8 cellular contexts compared by ENCODE assay signal in genomic region chr10:26857553-26857952, GRCh38. TPM values are rescaled to one million over a fixed set of nuclear protein-coding genes. Genes with fewer than 3 reads are reported as not detected.
A peak's percentile ranks its signal among the peaks of the same experiment; 100 is the strongest.
DNase-seq lines count a peak whose midpoint lies in the region; ATAC-seq, FAIRE-seq and TF ChIP-seq lines count a peak whose summit lies in the region.
"Not testable (repeated sequence)": the region's sequence is repeated elsewhere in the genome, so short reads cannot be mapped to it uniquely, and the experiment has no call there.

No MANE protein-coding gene starts in this region.

- H3K9me3 Mint-ChIP-seq in Caco-2 (ENCODE audit: unreplicated experiment); WTC11; activated naive CD8-positive, alpha-beta T cell treated with anti-CD3 and anti-CD28 coated beads, Interleukin-2, amount 50 U/mL, for 24 hours: not testable (repeated sequence)

- not testable (repeated sequence) for TF ChIP-seq RAD21 in HepG2 (CRISPR knock-in tag; IDR thresholded peaks at IDR 0.05)

- not testable (repeated sequence) for TF ChIP-seq POLR2A in HepG2 (IDR thresholded peaks at IDR 0.05; ENCODE audit: insufficient read depth in 1 of 2, low read depth in 2 of 2, low read length in 2 of 2)

- H3K36me3 ChIP-seq in Caco-2 (ENCODE audit: control insufficient read depth, insufficient read depth, low read length); KMS-11 (ENCODE audit: insufficient read depth); HepG2 (replicated peaks in 1 of 2; ENCODE audit: control insufficient read depth in 1 of 2, insufficient read depth in 2 of 2, low read length in 2 of 2); skeletal muscle satellite cell (ENCODE audit: insufficient read depth, low read length): not testable (repeated sequence)

- not testable (repeated sequence) for H3K27me3 ChIP-seq in Caco-2 (replicated peaks; ENCODE audit: control insufficient read depth, insufficient read depth, low read length); KMS-11 (ENCODE audit: insufficient read depth, low read depth); HepG2 (ENCODE audit: control insufficient read depth in 1 of 2, insufficient read depth in 2 of 2, low read length in 2 of 2); skeletal muscle satellite cell (ENCODE audit: control insufficient read depth, insufficient read depth, low read length)

- peak overlapping the region; percentile 99 for H3K27ac Mint-ChIP-seq in Caco-2 (ENCODE audit: unreplicated experiment)
- H3K27ac Mint-ChIP-seq in WTC11: peak overlapping the region; percentile 82; the same call in 1 of the 2 replicates
- peak overlapping the region; percentile 75 for H3K27ac Mint-ChIP-seq in activated naive CD8-positive, alpha-beta T cell treated with anti-CD3 and anti-CD28 coated beads, Interleukin-2, amount 50 U/mL, for 24 hours

- H3K4me3 Mint-ChIP-seq in Caco-2 (ENCODE audit: unreplicated experiment): peak overlapping the region; percentile 97
- H3K4me3 Mint-ChIP-seq in WTC11: not testable (repeated sequence)
- peak overlapping the region; percentile 99 for H3K4me3 Mint-ChIP-seq in activated naive CD8-positive, alpha-beta T cell treated with anti-CD3 and anti-CD28 coated beads, Interleukin-2, amount 50 U/mL, for 24 hours

- intact Hi-C loops in Caco-2 (cut with micrococcal nuclease; ENCODE audit: unreplicated experiment); HepG2 (cut with micrococcal nuclease; ENCODE audit: unreplicated experiment): not testable (repeated sequence)

- peak overlapping the region; percentile 91; the same call in 1 of the 2 replicates for H3K27ac ChIP-seq in KMS-11
- H3K27ac ChIP-seq in HepG2 (ENCODE audit: extremely low read length, insufficient read depth, low read length): not testable (repeated sequence)

- peak overlapping the region; percentile 68; the same call in 1 of the 2 replicates for H3K9ac ChIP-seq in KMS-11
- H3K9ac ChIP-seq in HepG2 (ENCODE audit: insufficient read depth, low read depth, low read length); skeletal muscle satellite cell (ENCODE audit: low read depth, low read length): not testable (repeated sequence)

- ATAC-seq in GM18909 (IDR thresholded peaks at IDR 0.05; ENCODE audit: poor library complexity, unreplicated experiment) (peak; percentile 13), HG02610 (IDR thresholded peaks at IDR 0.05; ENCODE audit: unreplicated experiment) (peak; percentile 16)
- not testable (repeated sequence) for ATAC-seq in WTC11; activated naive CD8-positive, alpha-beta T cell treated with anti-CD3 and anti-CD28 coated beads, Interleukin-2, amount 50 U/mL, for 24 hours; HepG2

- in situ Hi-C loops in HepG2 (cut with HindIII; ENCODE audit: extremely low pct_ligation_motif_present, low pct_unique_long_range_greater_than_20kb): not testable (repeated sequence)

- POLR2A ChIA-PET in Caco-2 (lab: Charles Lee); HepG2 (lab: Yijun Ruan, JAX): not testable (repeated sequence)
- POLR2A ChIA-PET in WTC11 (lab: Charles Lee): interaction anchor here (0.6 kb wide), 1 partner anchor 188 kb away, joined by 3 read pairs; no protein-coding TSS in a partner anchor

- H3K36me3 Mint-ChIP-seq in Caco-2 (ENCODE audit: insufficient read depth, unreplicated experiment): peaks cover 13% of the 10 kb centered on the region
- not testable (repeated sequence) for H3K36me3 Mint-ChIP-seq in WTC11; activated naive CD8-positive, alpha-beta T cell treated with anti-CD3 and anti-CD28 coated beads, Interleukin-2, amount 50 U/mL, for 24 hours (ENCODE audit: low read depth)

- H3K4me1 Mint-ChIP-seq in Caco-2 (ENCODE audit: low read depth, unreplicated experiment) (peaks cover 41% of the 10 kb centered on the region), WTC11 (peaks cover 33% of the 10 kb centered on the region)
- peaks cover 57% of the 10 kb centered on the region for H3K4me1 Mint-ChIP-seq in activated naive CD8-positive, alpha-beta T cell treated with anti-CD3 and anti-CD28 coated beads, Interleukin-2, amount 50 U/mL, for 24 hours

- TF ChIP-seq CTCF in Caco-2 (IDR thresholded peaks at IDR 0.05; ENCODE audit: insufficient read depth in 1 of 2, low read depth in 1 of 2, low read length in 1 of 2, severe bottlenecking in 1 of 2, unreplicated experiment in 1 of 2); KMS-11 (conservative IDR thresholded peaks at IDR 0.05; ENCODE audit: low read depth, low read length); WTC11 (IDR thresholded peaks at IDR 0.05); HepG2 (CRISPR knock-in tag; IDR thresholded peaks at IDR 0.05): not testable (repeated sequence)

- H3K4me1 ChIP-seq in Caco-2 (peaks cover 36% of the 10 kb centered on the region), KMS-11 (ENCODE audit: low read depth, poor library complexity, severe bottlenecking) (peaks cover 47% of the 10 kb centered on the region), HepG2 (ENCODE audit: insufficient read depth, low read length) (peaks cover 53% of the 10 kb centered on the region), skeletal muscle satellite cell (ENCODE audit: control insufficient read depth, insufficient read depth, low read length) (peaks cover 14% of the 10 kb centered on the region)

- H3K79me2 ChIP-seq in KMS-11 (ENCODE audit: insufficient read depth, low read depth): peaks cover 80% of the 10 kb centered on the region
- peaks cover 71% of the 10 kb centered on the region for H3K79me2 ChIP-seq in HepG2 (ENCODE audit: insufficient read depth, low read length)

- H3K4me3 ChIP-seq in Caco-2 (ENCODE audit: low read depth, low read length); KMS-11 (IDR thresholded peaks at IDR 0.05; ENCODE audit: insufficient read depth, low read depth, low read length); skeletal muscle satellite cell (ENCODE audit: low read length): not testable (repeated sequence)
- peak overlapping the region in 1 of 3 experiments; percentile 15; a peak in 1 of 6 replicates for H3K4me3 ChIP-seq in HepG2 (replicated peaks in 1 of 3; ENCODE audit: insufficient read depth in 1 of 3, low read depth in 2 of 3, low read length in 3 of 3)

- CTCF ChIA-PET in Caco-2 (lab: Charles Lee): interaction anchor here (0.6 kb wide), 1 partner anchor 131 kb away, joined by 3 read pairs; no protein-coding TSS in a partner anchor
- CTCF ChIA-PET in WTC11 (lab: Charles Lee); HepG2 (lab: Yijun Ruan, JAX; ENCODE audit: low intra/inter-chr PET ratio, low total read pairs): not testable (repeated sequence)

- not testable (repeated sequence) for H3K9me3 ChIP-seq in Caco-2; HepG2 (ENCODE audit: low read length); skeletal muscle satellite cell (replicated peaks; ENCODE audit: low read length)

- H2AFZ ChIP-seq in KMS-11 (ENCODE audit: low read depth); HepG2 (ENCODE audit: low read length): not testable (repeated sequence)

- H3K4me2 ChIP-seq in KMS-11: peak overlapping the region; percentile 90
- H3K4me2 ChIP-seq in HepG2 (ENCODE audit: low read depth, low read length): peak overlapping the region; percentile 76
- H3K4me2 ChIP-seq in skeletal muscle satellite cell (ENCODE audit: low read length): peak overlapping the region; percentile 79

- not testable (repeated sequence) for H3K27me3 Mint-ChIP-seq in Caco-2 (ENCODE audit: insufficient read depth, unreplicated experiment); WTC11 (ENCODE audit: low read depth); activated naive CD8-positive, alpha-beta T cell treated with anti-CD3 and anti-CD28 coated beads, Interleukin-2, amount 50 U/mL, for 24 hours

- not testable (repeated sequence) for FAIRE-seq in HepG2 (lab: Jason Lieb, UNC)

- H4K20me1 ChIP-seq in KMS-11 (ENCODE audit: insufficient read depth) (peaks cover 19% of the 10 kb centered on the region; the same call in 1 of the 2 replicates), HepG2 (ENCODE audit: insufficient read depth, low read length) (peaks cover 17% of the 10 kb centered on the region)

- not testable (repeated sequence) for TF ChIP-seq EP300 in HepG2 (IDR thresholded peaks at IDR 0.05; ENCODE audit: low read depth in 2 of 2, low read length in 2 of 2); HepG2 (CRISPR knock-in tag; IDR thresholded peaks at IDR 0.05; ENCODE audit: borderline replicate concordance)

- BruUV-seq in Caco-2 (replicated peaks; lab: Mats Ljungman, UMichigan); HepG2 (replicated peaks; lab: Mats Ljungman, UMichigan): not testable (repeated sequence)

- DNase-seq in Caco-2; WTC11 (ENCODE audit: low spot score); activated naive CD8-positive, alpha-beta T cell treated with anti-CD3 and anti-CD28 coated beads, Interleukin-2, amount 50 U/mL, for 24 hours; HepG2 (ENCODE audit: low spot score): not testable (repeated sequence)

RNA-seq across cellular contexts. Expression of gene ABI1, which starts 3.2 kb away (rescaled TPM):
- total RNA-seq in Caco-2 (2022): 89.6 and 95.8 TPM in 2 replicates
- total RNA-seq in WTC11 (2021): 27.9 to 33.9 TPM (median 29.3 TPM) in 3 replicates
- total RNA-seq in HepG2 (2016; rRNA removed; fragmentation: Illumina TruSeq; extraction: Trizol): 22.9 and 29.3 TPM in 2 replicates
- 3.5 and 4.0 TPM in 2 replicates for total RNA-seq in HepG2 (2016; cell fraction: cytosol; rRNA removed; fragmentation: Illumina TruSeq; extraction: Trizol; ENCODE audit: low read depth)
- total RNA-seq in HepG2 (2016; cell fraction: insoluble cytoplasmic fraction; rRNA removed; fragmentation: Illumina TruSeq; extraction: Trizol): 23.9 and 24.7 TPM in 2 replicates
- total RNA-seq in HepG2 (2016; cell fraction: membrane; rRNA removed; fragmentation: Illumina TruSeq; extraction: Trizol): 9.3 and 10.0 TPM in 2 replicates
- total RNA-seq in HepG2 (2016; cell fraction: nucleus; rRNA removed; fragmentation: Illumina TruSeq; extraction: Trizol): 18.3 and 20.7 TPM in 2 replicates
- polyA plus RNA-seq in HepG2 (2011; rRNA removed): 16.4 and 20.9 TPM in 2 replicates
- polyA plus RNA-seq in HepG2 (2011; cell fraction: cytosol; rRNA removed): 13.4 and 17.1 TPM in 2 replicates
- polyA plus RNA-seq in HepG2 (2011; cell fraction: nucleus; rRNA removed): 11.7 and 12.2 TPM in 2 replicates
- 12.8 and 18.5 TPM in 2 replicates for polyA plus RNA-seq in HepG2 (2012)
- 1.3 TPM in 2 replicates for polyA plus RNA-seq in HepG2 (2016; cell fraction: cytosol; fragmentation: Illumina TruSeq; extraction: Trizol; ENCODE audit: low read depth)
- polyA plus RNA-seq in HepG2 (2016; cell fraction: insoluble cytoplasmic fraction; fragmentation: Illumina TruSeq; extraction: Trizol; ENCODE audit: low read depth): 28.5 and 28.8 TPM in 2 replicates
- polyA plus RNA-seq in HepG2 (2016; cell fraction: membrane; fragmentation: Illumina TruSeq; extraction: Trizol; ENCODE audit: low read depth): 4.5 and 5.5 TPM in 2 replicates
- 18.6 and 19.8 TPM in 2 replicates for polyA plus RNA-seq in HepG2 (2016; cell fraction: nucleus; fragmentation: Illumina TruSeq; extraction: Trizol; ENCODE audit: insufficient read depth, low read depth)
- polyA minus RNA-seq in HepG2 (2011; rRNA and poly(A)+ RNA removed; ENCODE audit: low replicate concordance): 13.8 and 16.1 TPM in 2 replicates
- 11.3 and 13.0 TPM in 2 replicates for polyA minus RNA-seq in HepG2 (2011; cell fraction: cytosol; rRNA and poly(A)+ RNA removed)
- 37.5 and 44.6 TPM in 2 replicates for polyA minus RNA-seq in HepG2 (2011; cell fraction: nucleus; rRNA and poly(A)+ RNA removed)
- total RNA-seq in skeletal muscle satellite cell (2012; rRNA removed): 37.5 and 43.2 TPM in 2 replicates
